11 cellular contexts compared by ENCODE assay signal in the genomic region with DNA sequence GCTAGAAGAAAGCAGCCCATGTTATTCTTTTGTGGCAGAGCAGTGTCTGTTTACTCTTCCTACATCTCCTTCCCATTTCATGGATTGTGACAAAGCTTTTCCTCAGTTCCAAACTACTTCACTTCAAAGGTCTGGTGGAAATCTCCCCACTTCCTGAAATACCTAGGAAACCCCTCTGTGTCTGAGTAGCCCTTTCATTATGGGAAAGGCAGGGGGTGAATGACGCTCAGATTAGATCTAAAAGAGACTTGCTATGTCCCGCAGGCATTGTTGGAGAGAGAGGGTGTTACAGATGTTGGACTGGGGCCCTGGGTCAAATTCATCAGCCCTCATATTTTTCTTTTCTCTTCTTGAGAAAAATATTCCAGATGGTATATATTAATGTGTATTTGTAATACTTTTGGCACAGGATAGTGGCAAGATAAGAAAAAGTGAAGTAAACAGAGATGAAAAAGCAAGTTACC.
A peak's percentile ranks its signal among the peaks of the same experiment; 100 is the strongest.
DNase-seq lines count a peak whose midpoint lies in the region; ATAC-seq and TF ChIP-seq lines count a peak whose summit lies in the region.
"Had no signal": no experiment of that assay in that cellular context is flagged by ENCODE, and none has a peak within 500 bp of the region (broad histone marks: within the 10 kb centered on the region; RNA-seq: fewer than 3 reads in every experiment).

No MANE protein-coding gene starts in this region.

- DNase-seq in CD14-positive monocyte (ENCODE audit: low spot score) = no peak
- DNase-seq in RWPE2 (ENCODE audit: low spot score) = no peak
- DNase-seq in fibroblast of pulmonary artery (ENCODE audit: low read depth) = peak; percentile 76
- DNase-seq in omental fat pad (ENCODE audit: low spot score) = no peak
- no peak for DNase-seq in activated naive CD4-positive, alpha-beta T cell treated with Interleukin-2 at 50 U/mL for 16 hours
- no peak for DNase-seq in WERI-Rb-1
- DNase-seq in 8988T = no peak
- DNase-seq: activated naive CD8-positive, alpha-beta T cell treated with anti-CD3 and anti-CD28 coated beads, Interleukin-2, amount 50 U/mL, for 24 hours; NK-92 treated with Interleukin-12 subunit alpha and Interleukin-12 subunit beta, amount 100 ng/mL, for 24 hours had no signal

- intact Hi-C loops in CD14-positive monocyte (cut with micrococcal nuclease) = loop anchor here in 1 of 2 donors (5.0 kb wide), 1 partner anchor 298 kb away; no protein-coding TSS in a partner anchor

- no peaks in the 10 kb centered on the region for H3K27me3 Mint-ChIP-seq in CD14-positive monocyte (ENCODE audit: low read depth in 3 of 3)

- H3K27me3 ChIP-seq in RWPE2 (ENCODE audit: insufficient read depth, poor library complexity, severe bottlenecking) (no peaks in the 10 kb centered on the region), WERI-Rb-1 (ENCODE audit: insufficient read depth, low read depth, severe bottlenecking) (no peaks in the 10 kb centered on the region)

- ATAC-seq in RWPE2 (ENCODE audit: low read depth) = no peak
- ATAC-seq in omental fat pad (ENCODE audit: low FRiP score) = peak; percentile 48
- no peak for ATAC-seq in HG03565 (IDR thresholded peaks at IDR 0.05; ENCODE audit: unreplicated experiment)
- ATAC-seq: activated naive CD8-positive, alpha-beta T cell treated with anti-CD3 and anti-CD28 coated beads, Interleukin-2, amount 50 U/mL, for 24 hours had no signal

- H3K4me3 ChIP-seq in RWPE2 (ENCODE audit: severe bottlenecking) (no peak overlapping the region), fibroblast of pulmonary artery (replicated peaks; ENCODE audit: low read depth, low read length) (no peak overlapping the region), WERI-Rb-1 (ENCODE audit: low read depth, low read length) (no peak overlapping the region)

- no peak overlapping the region for H3K4me3 Mint-ChIP-seq in CD14-positive monocyte
- H3K4me3 Mint-ChIP-seq: activated naive CD8-positive, alpha-beta T cell treated with anti-CD3 and anti-CD28 coated beads, Interleukin-2, amount 50 U/mL, for 24 hours; B cell had no signal

- peaks cover 56% of the 10 kb centered on the region for H3K4me1 Mint-ChIP-seq in CD14-positive monocyte
- H3K4me1 Mint-ChIP-seq: activated naive CD8-positive, alpha-beta T cell treated with anti-CD3 and anti-CD28 coated beads, Interleukin-2, amount 50 U/mL, for 24 hours had no signal

- no peaks in the 10 kb centered on the region for H3K9me3 ChIP-seq in RWPE2 (ENCODE audit: severe bottlenecking)
- H3K9me3 ChIP-seq in WERI-Rb-1 (ENCODE audit: severe bottlenecking) = no peaks in the 10 kb centered on the region

- H3K36me3 Mint-ChIP-seq in CD14-positive monocyte = no peaks in the 10 kb centered on the region

- 0 out of 2 replicates have a peak, but pooled peaks cover 6% of the 10 kb centered on the region for H3K36me3 ChIP-seq in RWPE2 (ENCODE audit: low read depth)
- H3K36me3 ChIP-seq in WERI-Rb-1 = no peaks in the 10 kb centered on the region

- peaks cover 0 to 2% (median 0%) of the 10 kb centered on the region in 7 donors for H3K9me3 Mint-ChIP-seq in CD14-positive monocyte
- H3K9me3 Mint-ChIP-seq: activated naive CD8-positive, alpha-beta T cell treated with anti-CD3 and anti-CD28 coated beads, Interleukin-2, amount 50 U/mL, for 24 hours had no signal

- peak overlapping the region; percentile 35 for H3K27ac ChIP-seq in RWPE2 (ENCODE audit: poor library complexity, severe bottlenecking)
- no peak overlapping the region for H3K27ac ChIP-seq in WERI-Rb-1

- peak overlapping the region in 6 of 7 donors; percentile 61 to 84 (median 70) for H3K27ac Mint-ChIP-seq in CD14-positive monocyte
- H3K27ac Mint-ChIP-seq: activated naive CD8-positive, alpha-beta T cell treated with anti-CD3 and anti-CD28 coated beads, Interleukin-2, amount 50 U/mL, for 24 hours; B cell had no signal

- H3K4me1 ChIP-seq in RWPE2 (ENCODE audit: insufficient read depth, poor library complexity, severe bottlenecking) = peaks cover 15% of the 10 kb centered on the region

- TF ChIP-seq CTCF in CD14-positive monocyte (IDR thresholded peaks at IDR 0.05) = no peak
- TF ChIP-seq CTCF in RWPE2 (IDR thresholded peaks at IDR 0.05; ENCODE audit: poor library complexity, severe bottlenecking) = no peak
- TF ChIP-seq CTCF in fibroblast of pulmonary artery (IDR thresholded peaks at IDR 0.05; ENCODE audit: low read length, missing control alignments) = no peak
- TF ChIP-seq CTCF in omental fat pad (IDR thresholded peaks at IDR 0.05) = no peak
- TF ChIP-seq CTCF in WERI-Rb-1 (IDR thresholded peaks at IDR 0.05; ENCODE audit: low read depth, low read length) = no peak
